In the genomic region with DNA sequence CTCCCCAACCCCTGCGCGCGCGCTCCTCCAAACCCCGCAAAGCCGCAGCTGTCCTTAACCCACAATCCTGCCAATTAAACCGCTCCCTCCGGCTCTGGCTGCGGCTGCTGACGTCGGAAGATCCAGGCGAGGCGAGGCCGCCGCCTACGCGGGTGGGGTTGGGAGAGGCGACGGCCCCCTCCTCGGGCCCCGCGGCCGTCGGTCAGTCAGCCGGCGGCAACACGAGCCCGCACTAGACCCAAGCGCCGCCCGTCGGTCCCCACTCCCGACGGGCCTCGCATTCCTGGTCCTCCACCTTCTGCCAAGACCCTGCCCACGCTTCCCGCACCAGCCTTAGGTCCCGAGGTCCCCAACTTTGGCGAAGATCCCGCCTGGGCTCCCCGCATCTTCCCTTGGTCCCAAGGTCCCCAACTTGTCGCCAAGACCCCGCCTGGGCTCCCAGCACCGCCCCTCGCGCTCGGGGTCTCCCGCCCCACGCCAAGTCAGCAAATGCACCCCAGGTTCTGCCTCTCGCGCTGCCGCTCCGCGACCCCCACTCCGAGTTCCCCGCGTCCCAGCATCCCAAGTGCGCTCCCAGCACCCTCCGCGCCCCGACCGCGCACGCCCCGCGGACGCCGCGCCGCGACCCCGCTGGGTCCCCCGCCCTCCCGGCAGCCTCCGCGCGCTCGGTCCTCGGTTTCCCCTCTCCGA, we compare ENCODE assay signal across 1 cellular context.
TF ChIP-seq lines count a peak whose summit lies in the region.

No MANE protein-coding gene starts in this region.

TF ChIP-seq in SK-N-SH treated with all-trans-retinoic acid at 6 μM for 48 hours, 23 proteins besides CTCF, POLR2A, EP300 and RAD21 (continued from another document):
- TF ChIP-seq, protein P1, sequence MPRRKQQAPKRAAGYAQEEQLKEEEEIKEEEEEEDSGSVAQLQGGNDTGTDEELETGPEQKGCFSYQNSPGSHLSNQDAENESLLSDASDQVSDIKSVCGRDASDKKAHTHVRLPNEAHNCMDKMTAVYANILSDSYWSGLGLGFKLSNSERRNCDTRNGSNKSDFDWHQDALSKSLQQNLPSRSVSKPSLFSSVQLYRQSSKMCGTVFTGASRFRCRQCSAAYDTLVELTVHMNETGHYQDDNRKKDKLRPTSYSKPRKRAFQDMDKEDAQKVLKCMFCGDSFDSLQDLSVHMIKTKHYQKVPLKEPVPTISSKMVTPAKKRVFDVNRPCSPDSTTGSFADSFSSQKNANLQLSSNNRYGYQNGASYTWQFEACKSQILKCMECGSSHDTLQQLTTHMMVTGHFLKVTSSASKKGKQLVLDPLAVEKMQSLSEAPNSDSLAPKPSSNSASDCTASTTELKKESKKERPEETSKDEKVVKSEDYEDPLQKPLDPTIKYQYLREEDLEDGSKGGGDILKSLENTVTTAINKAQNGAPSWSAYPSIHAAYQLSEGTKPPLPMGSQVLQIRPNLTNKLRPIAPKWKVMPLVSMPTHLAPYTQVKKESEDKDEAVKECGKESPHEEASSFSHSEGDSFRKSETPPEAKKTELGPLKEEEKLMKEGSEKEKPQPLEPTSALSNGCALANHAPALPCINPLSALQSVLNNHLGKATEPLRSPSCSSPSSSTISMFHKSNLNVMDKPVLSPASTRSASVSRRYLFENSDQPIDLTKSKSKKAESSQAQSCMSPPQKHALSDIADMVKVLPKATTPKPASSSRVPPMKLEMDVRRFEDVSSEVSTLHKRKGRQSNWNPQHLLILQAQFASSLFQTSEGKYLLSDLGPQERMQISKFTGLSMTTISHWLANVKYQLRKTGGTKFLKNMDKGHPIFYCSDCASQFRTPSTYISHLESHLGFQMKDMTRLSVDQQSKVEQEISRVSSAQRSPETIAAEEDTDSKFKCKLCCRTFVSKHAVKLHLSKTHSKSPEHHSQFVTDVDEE (CRISPR knock-in tag; IDR thresholded peaks at IDR 0.05), result no peak
- TF ChIP-seq ISL1 (CRISPR knock-in tag; IDR thresholded peaks at IDR 0.05), result no peak
- no peak for TF ChIP-seq ZNF70 (CRISPR knock-in tag; IDR thresholded peaks at IDR 0.05)
- TF ChIP-seq, protein P2, sequence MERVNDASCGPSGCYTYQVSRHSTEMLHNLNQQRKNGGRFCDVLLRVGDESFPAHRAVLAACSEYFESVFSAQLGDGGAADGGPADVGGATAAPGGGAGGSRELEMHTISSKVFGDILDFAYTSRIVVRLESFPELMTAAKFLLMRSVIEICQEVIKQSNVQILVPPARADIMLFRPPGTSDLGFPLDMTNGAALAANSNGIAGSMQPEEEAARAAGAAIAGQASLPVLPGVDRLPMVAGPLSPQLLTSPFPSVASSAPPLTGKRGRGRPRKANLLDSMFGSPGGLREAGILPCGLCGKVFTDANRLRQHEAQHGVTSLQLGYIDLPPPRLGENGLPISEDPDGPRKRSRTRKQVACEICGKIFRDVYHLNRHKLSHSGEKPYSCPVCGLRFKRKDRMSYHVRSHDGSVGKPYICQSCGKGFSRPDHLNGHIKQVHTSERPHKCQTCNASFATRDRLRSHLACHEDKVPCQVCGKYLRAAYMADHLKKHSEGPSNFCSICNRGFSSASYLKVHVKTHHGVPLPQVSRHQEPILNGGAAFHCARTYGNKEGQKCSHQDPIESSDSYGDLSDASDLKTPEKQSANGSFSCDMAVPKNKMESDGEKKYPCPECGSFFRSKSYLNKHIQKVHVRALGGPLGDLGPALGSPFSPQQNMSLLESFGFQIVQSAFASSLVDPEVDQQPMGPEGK (CRISPR knock-in tag; IDR thresholded peaks at IDR 0.05; ENCODE audit: borderline replicate concordance), result no peak
- no peak for TF ChIP-seq BACH2 (CRISPR knock-in tag; IDR thresholded peaks at IDR 0.05; ENCODE audit: borderline replicate concordance)
- TF ChIP-seq ARNTL (CRISPR knock-in tag; IDR thresholded peaks at IDR 0.05; ENCODE audit: borderline replicate concordance, low read depth), result no peak
- TF ChIP-seq PPARA (CRISPR knock-in tag; IDR thresholded peaks at IDR 0.05; ENCODE audit: borderline replicate concordance), result no peak
- TF ChIP-seq ZFP3 (CRISPR knock-in tag; IDR thresholded peaks at IDR 0.05), result no peak
TF ChIP-seq in SK-N-SH treated with all-trans-retinoic acid at 6 μM for 48 hours: peak in this region for 0.
